In the genomic region with DNA sequence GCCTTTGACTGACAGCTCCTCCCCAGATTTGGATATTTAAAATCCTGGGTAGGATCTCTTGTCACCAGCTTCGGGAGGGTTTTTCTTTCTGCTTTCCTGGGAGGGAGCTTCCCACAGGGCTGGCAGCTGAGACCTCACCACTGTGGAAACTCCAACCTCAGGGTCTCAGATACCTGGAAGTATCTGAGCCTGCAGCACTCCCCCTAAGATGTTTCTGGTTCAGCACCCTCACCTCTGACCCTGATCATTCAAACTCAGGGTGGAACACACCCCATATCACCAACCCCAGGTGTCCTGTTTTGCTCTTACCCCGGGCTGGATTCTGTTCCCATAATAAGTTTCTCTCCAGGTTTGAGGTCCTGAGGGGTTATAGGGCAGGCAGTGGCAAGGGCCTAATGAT, we compare ENCODE assay signal across 21 cellular contexts. TPM values are rescaled to one million over a fixed set of nuclear protein-coding genes. Genes with fewer than 3 reads are reported as not detected.
DNase-seq lines count a peak whose midpoint lies in the region; ATAC-seq and TF ChIP-seq lines count a peak whose summit lies in the region.
"Had no signal": no experiment of that assay in that cellular context is flagged by ENCODE, and none has a peak within 500 bp of the region (broad histone marks: within the 10 kb centered on the region; RNA-seq: fewer than 3 reads in every experiment).

No MANE protein-coding gene starts in this region.

- H3K27me3 Mint-ChIP-seq in endothelial cell (ENCODE audit: unreplicated experiment) = peaks cover 45% of the 10 kb centered on the region
- H3K27me3 Mint-ChIP-seq in neural crest cell (ENCODE audit: low read depth) = peaks cover 99% of the 10 kb centered on the region

- H3K4me1 ChIP-seq in left ventricle myocardium inferior = peaks cover 77% of the 10 kb centered on the region
- peaks cover 4 to 54% (median 32%) of the 10 kb centered on the region in 12 donors for H3K4me1 ChIP-seq in heart left ventricle
- H3K4me1 ChIP-seq: breast epithelium had no signal

- H3K9me3 ChIP-seq in left ventricle myocardium inferior (replicated peaks) (no peaks in the 10 kb centered on the region), heart left ventricle (no peaks in the 10 kb centered on the region)
- H3K9me3 ChIP-seq: breast epithelium, upper lobe of left lung had no signal

- H3K4me3 Mint-ChIP-seq in endothelial cell (ENCODE audit: unreplicated experiment) (peak overlapping the region; percentile 54), neural crest cell (peak overlapping the region; percentile 70)
- H3K4me3 Mint-ChIP-seq: activated CD8-positive, alpha-beta T cell treated with anti-CD3 and anti-CD28 coated beads, Interleukin-2, amount 10 ng/mL, durations not matched to agents 7 days and 5 days had no signal

- no peak overlapping the region for H3K27ac Mint-ChIP-seq in endothelial cell (ENCODE audit: unreplicated experiment)
- H3K27ac Mint-ChIP-seq in neural crest cell (ENCODE audit: unreplicated experiment) = no peak overlapping the region
- H3K27ac Mint-ChIP-seq: activated CD8-positive, alpha-beta T cell treated with anti-CD3 and anti-CD28 coated beads, Interleukin-2, amount 10 ng/mL, durations not matched to agents 7 days and 5 days; activated naive CD4-positive, alpha-beta T cell treated with anti-CD3 and anti-CD28 coated beads, Interleukin-2, amount 50 U/mL, for 72 hours; activated T-cell treated with anti-CD3 and anti-CD28 coated beads, Interleukin-2, amount 50 U/mL, for 72 hours; H9 had no signal

- no peak overlapping the region for H3K27ac ChIP-seq in left ventricle myocardium inferior (replicated peaks)
- H3K27ac ChIP-seq in heart left ventricle = no peak overlapping the region
- H3K27ac ChIP-seq: breast epithelium, upper lobe of left lung had no signal

- H3K36me3 ChIP-seq in left ventricle myocardium inferior (no peaks in the 10 kb centered on the region), heart left ventricle (no peaks in the 10 kb centered on the region)
- H3K36me3 ChIP-seq: breast epithelium, upper lobe of left lung had no signal

- TF ChIP-seq CTCF in left ventricle myocardium inferior (IDR thresholded peaks at IDR 0.05; ENCODE audit: borderline replicate concordance) (no peak), heart left ventricle (IDR thresholded peaks at IDR 0.05) (no peak), endothelial cell (IDR thresholded peaks at IDR 0.05; ENCODE audit: unreplicated experiment) (no peak), neural crest cell (conservative IDR thresholded peaks at IDR 0.05) (no peak)

- ATAC-seq in heart left ventricle = no peak
- ATAC-seq in HG03135 (IDR thresholded peaks at IDR 0.05; ENCODE audit: unreplicated experiment) = no peak
- ATAC-seq: activated CD8-positive, alpha-beta T cell treated with anti-CD3 and anti-CD28 coated beads, Interleukin-2, amount 10 ng/mL, durations not matched to agents 7 days and 5 days; activated naive CD4-positive, alpha-beta T cell treated with anti-CD3 and anti-CD28 coated beads, Interleukin-2, amount 50 U/mL, for 72 hours; activated T-cell treated with anti-CD3 and anti-CD28 coated beads, Interleukin-2, amount 50 U/mL, for 72 hours had no signal

- H3K36me3 Mint-ChIP-seq in endothelial cell (ENCODE audit: low read depth, unreplicated experiment) (no peaks in the 10 kb centered on the region), neural crest cell (ENCODE audit: low read depth) (no peaks in the 10 kb centered on the region)
- H3K36me3 Mint-ChIP-seq: stimulated activated naive B cell treated with anti-CD40 and anti-IgM and Interleukin-4, amounts not matched to agents 10 μg/mL and 1 μg/mL and 100 μg/mL, for 72 hours had no signal

- intact Hi-C loops in left ventricle myocardium inferior (cut with micrococcal nuclease) = no loop called here
- intact Hi-C loops in heart left ventricle (cut with DNase I) = no loop called here

- H3K27me3 ChIP-seq in left ventricle myocardium inferior (ENCODE audit: low read depth) (peaks cover 100% of the 10 kb centered on the region), heart left ventricle (peaks cover 51 to 99% (median 89%) of the 10 kb centered on the region in 9 donors)

- H3K4me3 ChIP-seq in left ventricle myocardium inferior (peak overlapping the region; percentile 68), heart left ventricle (peak overlapping the region in 6 of 12 donors; percentile 48 to 63 (median 58))
- H3K4me3 ChIP-seq: lung, upper lobe of left lung had no signal

- peaks cover 48% of the 10 kb centered on the region for H3K4me1 Mint-ChIP-seq in endothelial cell (ENCODE audit: unreplicated experiment)
- peaks cover 24% of the 10 kb centered on the region for H3K4me1 Mint-ChIP-seq in neural crest cell

- DNase-seq in left ventricle myocardium inferior = no peak
- DNase-seq in heart left ventricle = no peak
- no peak for DNase-seq in endothelial cell (ENCODE audit: low spot score)
- DNase-seq in neural crest cell (ENCODE audit: low read depth, low spot score) = no peak
- no peak for DNase-seq in activated CD4-positive, alpha-beta T cell treated with anti-CD3 and anti-CD28 coated beads for 1 hour
- no peak for DNase-seq in GF-D8 (lab: John Stamatoyannopoulos, UW)
- DNase-seq in NOMO-1 (lab: John Stamatoyannopoulos, UW; ENCODE audit: unreplicated experiment in 2 of 2) = no peak
- DNase-seq: ACHN; activated CD8-positive, alpha-beta T cell treated with anti-CD3 and anti-CD28 coated beads, Interleukin-2, amount 10 ng/mL, durations not matched to agents 7 days and 5 days; activated T-cell treated with anti-CD3 and anti-CD28 coated beads, Interleukin-2, amount 50 U/mL, for 72 hours; H9; NCI-H524 treated with DMSO at 0.1 percent for 48 hours; retina; SIG-M5; stimulated activated naive B cell treated with anti-CD40 and anti-IgM and Interleukin-4, amounts not matched to agents 10 μg/mL and 1 μg/mL and 100 μg/mL, for 72 hours; T-helper 2 cell; upper lobe of left lung had no signal

- TF ChIP-seq POLR2A in heart left ventricle (IDR thresholded peaks at IDR 0.05) = no peak

- H3K9me3 Mint-ChIP-seq in endothelial cell (ENCODE audit: unreplicated experiment) (no peaks in the 10 kb centered on the region), neural crest cell (no peaks in the 10 kb centered on the region)
- H3K9me3 Mint-ChIP-seq: activated naive CD4-positive, alpha-beta T cell treated with anti-CD3 and anti-CD28 coated beads, Interleukin-2, amount 50 U/mL, for 72 hours; activated T-cell treated with anti-CD3 and anti-CD28 coated beads, Interleukin-2, amount 50 U/mL, for 72 hours; stimulated activated naive B cell treated with anti-CD40 and anti-IgM and Interleukin-4, amounts not matched to agents 10 μg/mL and 1 μg/mL and 100 μg/mL, for 72 hours had no signal

- 47 to 59% (median 57%) methylated on average over 2 of the region's 2 CpGs for WGBS in heart left ventricle, 4 donors

RNA-seq across cellular contexts. Expression of gene SIX2, which starts 1.9 kb away (rescaled TPM):
- total RNA-seq in left ventricle myocardium inferior (0.91 TPM), heart left ventricle (1 to 10 TPM in 3 of 9 donors, under 1 TPM in 6; 0.32 to 1.8 (median 0.61) TPM), endothelial cell (ENCODE audit: unreplicated experiment) (2.0 TPM), neural crest cell (0.14 TPM in 1 of 2 replicates, not detected in the other)
- polyA plus RNA-seq in heart left ventricle = 1 to 10 TPM in 1 of 2 donors, under 1 TPM in 1; 0.99 to 2.0 TPM
- total RNA-seq: activated CD8-positive, alpha-beta T cell treated with anti-CD3 and anti-CD28 coated beads, Interleukin-2, amount 10 ng/mL, durations not matched to agents 7 days and 5 days; activated naive CD4-positive, alpha-beta T cell treated with anti-CD3 and anti-CD28 coated beads, Interleukin-2, amount 50 U/mL, for 72 hours; H9 had no signal
